In genomic region chr2:124209441-124209840, GRCh38 we compare ENCODE assay signal across 8 cellular contexts.
"Had no signal": no experiment of that assay in that cellular context is flagged by ENCODE, and none has a peak within 500 bp of the region (broad histone marks: within the 10 kb centered on the region; RNA-seq: fewer than 3 reads in every experiment).

No MANE protein-coding gene starts in this region.

- H3K36me3 ChIP-seq: HAP-1 had no signal

- DNase-seq: GM23248, GOT3, H7, HFFc6, IMR-90 had no signal

- ATAC-seq: HCT116, K562 had no signal

- H3K27ac ChIP-seq: GM23248 had no signal

- H2AFZ ChIP-seq: GM23248 had no signal

- H3K9ac ChIP-seq: GM23248 had no signal

- H3K4me1 ChIP-seq: HAP-1 had no signal

- H3K4me3 ChIP-seq: GM23248, HAP-1, K562 had no signal

- H3K9me3 ChIP-seq: HAP-1 had no signal
